ENCODE assay signal across 8 cellular contexts in the genomic region with DNA sequence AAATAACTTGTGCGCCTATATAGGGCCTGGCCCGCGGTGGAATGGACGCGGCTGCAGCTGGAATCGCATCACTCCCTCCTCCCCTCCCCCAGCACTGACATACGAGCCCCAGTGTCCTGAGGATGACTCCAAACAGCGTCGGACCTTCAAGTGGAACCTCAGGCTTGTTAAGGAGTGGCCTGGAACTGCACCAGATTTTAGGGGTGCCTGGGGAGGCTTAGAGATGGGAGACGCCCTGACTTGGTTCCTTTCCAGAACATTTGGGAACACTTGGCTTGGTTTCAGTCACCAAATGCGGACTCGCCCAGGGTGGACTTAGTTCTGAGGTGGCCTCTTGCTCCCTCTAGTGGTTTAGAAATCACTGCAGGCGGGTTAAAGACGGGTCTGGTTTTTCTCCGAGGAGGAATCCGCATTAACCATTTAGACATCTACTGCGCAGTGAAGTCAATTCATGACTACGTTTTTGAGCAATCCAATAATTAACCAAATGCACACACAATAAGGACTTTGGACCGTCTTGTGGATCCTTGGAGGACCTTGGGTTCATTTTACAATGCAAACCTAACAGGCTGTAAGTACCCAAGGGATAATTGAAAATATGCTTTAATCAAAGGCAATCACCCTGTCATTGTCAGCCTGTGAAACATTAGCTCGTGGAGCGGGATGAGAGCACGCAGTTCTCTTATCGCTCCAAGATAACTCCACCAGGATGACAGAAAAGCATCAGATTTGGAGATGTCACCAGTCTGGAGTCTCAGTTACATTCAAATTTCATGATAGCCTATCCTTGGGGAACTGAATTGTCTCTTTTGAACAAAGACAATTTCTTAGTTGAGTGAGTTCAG. TPM values are rescaled to one million over a fixed set of nuclear protein-coding genes. Genes with fewer than 3 reads are reported as not detected.
DNase-seq lines count a peak whose midpoint lies in the region; ATAC-seq, FAIRE-seq and TF ChIP-seq lines count a peak whose summit lies in the region.

No MANE protein-coding gene starts in this region.

- H3K27ac ChIP-seq in RWPE2 (ENCODE audit: poor library complexity, severe bottlenecking) (no peak overlapping the region), neutrophil (no peak overlapping the region)

- H4K20me1 ChIP-seq in Loucy (ENCODE audit: insufficient read depth, low read length, poor library complexity, severe bottlenecking) = no peaks in the 10 kb centered on the region

- no peak overlapping the region for H3K9ac ChIP-seq in Loucy (ENCODE audit: low read depth, low read length, poor library complexity, severe bottlenecking)

- no peaks in the 10 kb centered on the region for H3K36me3 Mint-ChIP-seq in activated naive CD4-positive, alpha-beta T cell treated with anti-CD3 and anti-CD28 coated beads, Interleukin-2, amount 50 U/mL, for 72 hours

- H3K4me3 ChIP-seq in Loucy (ENCODE audit: low read length, poor library complexity, severe bottlenecking) (peak overlapping the region; percentile 66), RWPE2 (ENCODE audit: severe bottlenecking) (peak overlapping the region; percentile 29), neutrophil (ENCODE audit: low read depth in 1 of 2, low read length in 1 of 2) (no peak overlapping the region)

- H2AFZ ChIP-seq in Loucy (ENCODE audit: low read length) = peak overlapping the region; percentile 71

- H3K27ac Mint-ChIP-seq in activated naive CD4-positive, alpha-beta T cell treated with anti-CD3 and anti-CD28 coated beads, Interleukin-2, amount 50 U/mL, for 72 hours = no peak overlapping the region

- peak; percentile 92 for FAIRE-seq in urothelium cell line (lab: Jason Lieb, UNC)

- no peaks in the 10 kb centered on the region for H3K9me2 ChIP-seq in Loucy (replicated peaks; ENCODE audit: low read depth, low read length)

- H3K4me1 ChIP-seq in Loucy (ENCODE audit: insufficient read depth, low read length, poor library complexity, severe bottlenecking) (no peaks in the 10 kb centered on the region), RWPE2 (ENCODE audit: insufficient read depth, poor library complexity, severe bottlenecking) (peaks cover 7% of the 10 kb centered on the region), neutrophil (ENCODE audit: control insufficient read depth in 1 of 2, insufficient read depth in 1 of 2, low read depth in 1 of 2, low read length in 1 of 2) (peaks cover 5 to 6% of the 10 kb centered on the region in 2 experiments)

- peak; percentile 84 for DNase-seq in COLO829 (ENCODE audit: low spot score)
- no peak for DNase-seq in RWPE2 (ENCODE audit: low spot score)
- DNase-seq in activated naive CD4-positive, alpha-beta T cell treated with anti-CD3 and anti-CD28 coated beads, Interleukin-2, amount 50 U/mL, for 72 hours (ENCODE audit: low spot score in 2 of 2) = peak in 1 of 2 donors; percentile 57
- peak; percentile 69 for DNase-seq in globus pallidus (ENCODE audit: low spot score)
- DNase-seq in urothelium cell line (ENCODE audit: low spot score) = peak; percentile 87

- H3K9me3 ChIP-seq in Loucy (ENCODE audit: insufficient read depth, low read depth, low read length) (no peaks in the 10 kb centered on the region), RWPE2 (ENCODE audit: severe bottlenecking) (no peaks in the 10 kb centered on the region), neutrophil (no peaks in the 10 kb centered on the region)

- ATAC-seq in GM21529 (IDR thresholded peaks at IDR 0.05; ENCODE audit: unreplicated experiment) = peak; percentile 89
- peak; percentile 90 for ATAC-seq in RWPE2 (ENCODE audit: low read depth)
- ATAC-seq in activated naive CD4-positive, alpha-beta T cell treated with anti-CD3 and anti-CD28 coated beads, Interleukin-2, amount 50 U/mL, for 72 hours = peak; percentile 71 to 83

- H3K4me2 ChIP-seq in Loucy (ENCODE audit: low read depth, low read length, poor library complexity, severe bottlenecking) = peak overlapping the region; percentile 72

- TF ChIP-seq CTCF in Loucy (conservative IDR thresholded peaks at IDR 0.05; ENCODE audit: low read length) = peak; percentile 98
- TF ChIP-seq CTCF in RWPE2 (IDR thresholded peaks at IDR 0.05; ENCODE audit: poor library complexity, severe bottlenecking) = peak; percentile 93
- TF ChIP-seq CTCF in neutrophil (IDR thresholded peaks at IDR 0.05) = peak; percentile 76

- H3K79me2 ChIP-seq in Loucy (ENCODE audit: insufficient read depth, low read length) = no peaks in the 10 kb centered on the region

- no peaks in the 10 kb centered on the region for H3K36me3 ChIP-seq in Loucy (ENCODE audit: insufficient read depth, low read length)
- H3K36me3 ChIP-seq in RWPE2 (ENCODE audit: low read depth) = no peaks in the 10 kb centered on the region
- no peaks in the 10 kb centered on the region for H3K36me3 ChIP-seq in neutrophil

- no peaks in the 10 kb centered on the region for H3K27me3 ChIP-seq in Loucy (ENCODE audit: insufficient read depth, low read length, poor library complexity, severe bottlenecking)
- H3K27me3 ChIP-seq in RWPE2 (ENCODE audit: insufficient read depth, poor library complexity, severe bottlenecking) = no peaks in the 10 kb centered on the region
- H3K27me3 ChIP-seq in neutrophil = peaks cover 88% of the 10 kb centered on the region

- no peaks in the 10 kb centered on the region for H3F3A ChIP-seq in Loucy (ENCODE audit: low read depth)

- no peaks in the 10 kb centered on the region for H3K9me3 Mint-ChIP-seq in activated naive CD4-positive, alpha-beta T cell treated with anti-CD3 and anti-CD28 coated beads, Interleukin-2, amount 50 U/mL, for 72 hours

RNA-seq across cellular contexts. Expression of a gene that starts 11.2 kb away (rescaled TPM):
- under 1 TPM in 1 of 2 donors, not detected in 1; 0.41 TPM for total RNA-seq in activated naive CD4-positive, alpha-beta T cell treated with anti-CD3 and anti-CD28 coated beads, Interleukin-2, amount 50 U/mL, for 72 hours

Comparison
In these comparisons a context has a peak if more than half of its experiments do, and no peak if none do; other contexts are left out.
1. H3K4me3 ChIP-seq: peak in Loucy (single experiment) and RWPE2 (single experiment); none in neutrophil (0 of 2).
2. Peak in every context shown above with its lines, with median percentiles within 50 percentile points of each other: ATAC-seq and CTCF ChIP-seq.